ENCODE assay signal across 17 cellular contexts in genomic region chr10:6046458-6047325, GRCh38. TPM values are rescaled to one million over a fixed set of nuclear protein-coding genes. Genes with fewer than 3 reads are reported as not detected.
A peak's percentile ranks its signal among the peaks of the same experiment; 100 is the strongest.
DNase-seq lines count a peak whose midpoint lies in the region; TF ChIP-seq lines count a peak whose summit lies in the region.
"Had no signal": no experiment of that assay in that cellular context is flagged by ENCODE, and none has a peak within 500 bp of the region (broad histone marks: within the 10 kb centered on the region; RNA-seq: fewer than 3 reads in every experiment).

No MANE protein-coding gene starts in this region.

- CTCF ChIA-PET in activated CD4-positive, alpha-beta memory T cell treated with anti-CD3 and anti-CD28 coated beads, Interleukin-2, amount 10 ng/mL, durations not matched to agents 7 days and 5 days (lab: Charles Lee): interaction anchor here (1.1 to 3.2 kb wide), 2 partner anchors 26 to 40 kb away, joined by 3 to 18 read pairs; no protein-coding TSS in a partner anchor

- DNase-seq in stimulated activated CD4-positive, alpha-beta T cell treated with anti-CD3 and anti-CD28 coated beads, Interleukin-4, amount 100 ng/mL, for 24 hours: peak; percentile 5
- DNase-seq in stimulated activated CD4-positive, alpha-beta T cell treated with anti-CD3 and anti-CD28 coated beads, Interleukin-4, amount 100 ng/mL, for 4 hours: no peak
- DNase-seq in activated CD4-positive, alpha-beta memory T cell treated with anti-CD3 and anti-CD28 coated beads, Interleukin-2, amount 10 ng/mL, durations not matched to agents 7 days and 5 days: no peak
- DNase-seq in colonic mucosa (peak; percentile 13), ureter (ENCODE audit: low spot score) (peak; percentile 34), DMS53 treated with DMSO at 0.1 percent for 48 hours (lab: John Stamatoyannopoulos, UW; ENCODE audit: unreplicated experiment) (no peak), NCI-H526 (lab: John Stamatoyannopoulos, UW) (no peak)
- DNase-seq: BE2C, DMS 273 treated with DMSO at 0.1 percent for 48 hours, GF-D8, NCI-H2171, NCI-H748 treated with DMSO at 0.1 percent for 48 hours, posterior cingulate gyrus, trophoblast cell, WERI-Rb-1 had no signal

- no peak overlapping the region for H3K27ac ChIP-seq in colonic mucosa
- H3K27ac ChIP-seq: WERI-Rb-1 had no signal

- H3K36me3 Mint-ChIP-seq in activated CD4-positive, alpha-beta memory T cell treated with anti-CD3 and anti-CD28 coated beads, Interleukin-2, amount 10 ng/mL, durations not matched to agents 7 days and 5 days (ENCODE audit: low read depth): peaks cover 90% of the 10 kb centered on the region
- H3K36me3 Mint-ChIP-seq: brain had no signal

- H3K27me3 ChIP-seq in colonic mucosa: no peaks in the 10 kb centered on the region

- intact Hi-C loops in colonic mucosa (cut with DNase I): no loop called here

- TF ChIP-seq CTCF in colonic mucosa (IDR thresholded peaks at IDR 0.05): no peak

- no peaks in the 10 kb centered on the region for H3K4me1 ChIP-seq in colonic mucosa
- H3K4me1 ChIP-seq: BE2C had no signal

- POLR2A ChIA-PET in activated CD4-positive, alpha-beta memory T cell treated with anti-CD3 and anti-CD28 coated beads, Interleukin-2, amount 10 ng/mL, durations not matched to agents 7 days and 5 days (lab: Charles Lee): interaction anchor here (0.8 to 21.0 kb wide), 8 partner anchors 9 to 236 kb away, joined by 3 to 448 read pairs (median 6); partner anchors contain the start of gene IL2RA

- peak overlapping the region; percentile 85 for H3K27ac Mint-ChIP-seq in activated CD4-positive, alpha-beta memory T cell treated with anti-CD3 and anti-CD28 coated beads, Interleukin-2, amount 10 ng/mL, durations not matched to agents 7 days and 5 days
- H3K27ac Mint-ChIP-seq: brain had no signal

- H3K4me3 ChIP-seq in colonic mucosa: no peak overlapping the region
- H3K4me3 ChIP-seq: skin epidermis had no signal

- peaks cover 87% of the 10 kb centered on the region for H3K4me1 Mint-ChIP-seq in activated CD4-positive, alpha-beta memory T cell treated with anti-CD3 and anti-CD28 coated beads, Interleukin-2, amount 10 ng/mL, durations not matched to agents 7 days and 5 days
- H3K4me1 Mint-ChIP-seq: brain had no signal

- no peaks in the 10 kb centered on the region for H3K27me3 Mint-ChIP-seq in activated CD4-positive, alpha-beta memory T cell treated with anti-CD3 and anti-CD28 coated beads, Interleukin-2, amount 10 ng/mL, durations not matched to agents 7 days and 5 days

- H3K36me3 ChIP-seq in colonic mucosa: no peaks in the 10 kb centered on the region
- H3K36me3 ChIP-seq: BE2C, WERI-Rb-1 had no signal

- H3K9me3 ChIP-seq in colonic mucosa: no peaks in the 10 kb centered on the region
- H3K9me3 ChIP-seq: BE2C had no signal

- H3K9ac ChIP-seq in colonic mucosa (ENCODE audit: low read depth in 2 of 2, low read length in 2 of 2): no peak overlapping the region

- H3K9me3 Mint-ChIP-seq in activated CD4-positive, alpha-beta memory T cell treated with anti-CD3 and anti-CD28 coated beads, Interleukin-2, amount 10 ng/mL, durations not matched to agents 7 days and 5 days: no peaks in the 10 kb centered on the region
- H3K9me3 Mint-ChIP-seq: brain had no signal

- peak overlapping the region; percentile 58 for H3K4me3 Mint-ChIP-seq in activated CD4-positive, alpha-beta memory T cell treated with anti-CD3 and anti-CD28 coated beads, Interleukin-2, amount 10 ng/mL, durations not matched to agents 7 days and 5 days
- H3K4me3 Mint-ChIP-seq: brain had no signal

RNA-seq across cellular contexts. Expression of gene IL2RA, which starts 15.5 kb away (rescaled TPM):
- total RNA-seq in activated CD4-positive, alpha-beta memory T cell treated with anti-CD3 and anti-CD28 coated beads, Interleukin-2, amount 10 ng/mL, durations not matched to agents 7 days and 5 days: 100 to 1,000 TPM; 437 to 446 TPM
- total RNA-seq in colonic mucosa: 1 to 10 TPM; 1.7 to 2.4 TPM
- 2.2 TPM for total RNA-seq in ureter

RNA-seq across cellular contexts. Expression of gene RBM17, which starts 42.1 kb away (rescaled TPM):
- 100 to 1,000 TPM; 155 to 157 TPM for total RNA-seq in activated CD4-positive, alpha-beta memory T cell treated with anti-CD3 and anti-CD28 coated beads, Interleukin-2, amount 10 ng/mL, durations not matched to agents 7 days and 5 days
- total RNA-seq in colonic mucosa (100 to 1,000 TPM in 1 of 2 donors, 10 to 100 TPM in 1; 80.3 to 110 TPM), ureter (106 TPM)

Comparison
In these comparisons a context has a peak if more than half of its experiments do, and no peak if none do; other contexts are left out.
1. DNase-seq: peak in stimulated activated CD4-positive, alpha-beta T cell treated with anti-CD3 and anti-CD28 coated beads, Interleukin-4, amount 100 ng/mL, for 24 hours (single experiment), colonic mucosa (single experiment) and ureter (single experiment); none in stimulated activated CD4-positive, alpha-beta T cell treated with anti-CD3 and anti-CD28 coated beads, Interleukin-4, amount 100 ng/mL, for 4 hours (0 of 2), activated CD4-positive, alpha-beta memory T cell treated with anti-CD3 and anti-CD28 coated beads, Interleukin-2, amount 10 ng/mL, durations not matched to agents 7 days and 5 days (single experiment), DMS53 treated with DMSO at 0.1 percent for 48 hours (single experiment) and NCI-H526 (0 of 2).
2. RNA of gene IL2RA, which starts 15.5 kb away (total RNA-seq): 437 to 446 TPM in activated CD4-positive, alpha-beta memory T cell treated with anti-CD3 and anti-CD28 coated beads, Interleukin-2, amount 10 ng/mL, durations not matched to agents 7 days and 5 days; 1.7 to 2.4 TPM in colonic mucosa and 2.2 TPM in ureter (single experiment); every median in the first group is over 100 times any median in the second.